Comparison of ENCODE assay signal across 20 cellular contexts in the genomic region with DNA sequence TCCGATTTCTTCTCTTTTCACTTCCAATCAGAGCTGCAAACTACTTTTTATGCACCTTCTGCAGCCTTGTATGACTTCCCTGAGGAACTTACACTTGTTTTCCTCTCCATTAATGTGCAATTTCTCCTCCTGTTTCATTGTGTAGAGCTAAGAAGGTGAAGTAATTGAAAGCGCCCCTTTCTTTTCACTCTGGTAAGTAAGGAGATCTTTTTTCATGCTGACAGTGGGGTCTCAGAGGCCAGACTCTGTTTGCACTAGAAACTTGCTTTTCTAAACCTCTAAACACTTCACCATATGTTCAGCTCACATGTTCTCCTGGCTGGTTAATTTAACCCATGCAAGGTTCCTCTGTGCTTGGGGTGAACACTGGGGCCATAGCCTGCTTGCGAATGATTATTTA.
A peak's percentile ranks its signal among the peaks of the same experiment; 100 is the strongest.
DNase-seq lines count a peak whose midpoint lies in the region; ATAC-seq and TF ChIP-seq lines count a peak whose summit lies in the region.
"Had no signal": no experiment of that assay in that cellular context is flagged by ENCODE, and none has a peak within 500 bp of the region (broad histone marks: within the 10 kb centered on the region; RNA-seq: fewer than 3 reads in every experiment).

No MANE protein-coding gene starts in this region.

- DNase-seq in H9 = no peak
- peak; percentile 89 for DNase-seq in NCI-H2171 (lab: John Stamatoyannopoulos, UW)
- peak; percentile 8 for DNase-seq in NCI-H82 treated with DMSO at 0.1 percent for 48 hours (lab: John Stamatoyannopoulos, UW; ENCODE audit: unreplicated experiment)
- DNase-seq in nephron progenitor cell = peak; percentile 46
- no peak for DNase-seq in upper lobe of left lung
- no peak for DNase-seq in heart left ventricle
- DNase-seq in CD4-positive, alpha-beta T cell = no peak
- no peak for DNase-seq in iPS-NIHi7 (ENCODE audit: extremely low spot score)
- DNase-seq: ACHN; CD4-positive, alpha-beta memory T cell; EL; GOT3; HFFc6; MG63; NCI-H1436; NCI-H526 treated with DMSO at 0.1 percent for 48 hours; Right ventricle myocardium superior had no signal

- H3K4me3 Mint-ChIP-seq in H9 (no peak overlapping the region), nephron progenitor cell (peak overlapping the region; percentile 70)
- H3K4me3 Mint-ChIP-seq in CD4-positive, alpha-beta T cell = no peak overlapping the region
- H3K4me3 Mint-ChIP-seq: B cell; CD4-positive, alpha-beta memory T cell; HFFc6 had no signal

- H3K9me3 Mint-ChIP-seq in H9 (no peaks in the 10 kb centered on the region), nephron progenitor cell (peaks cover 1% of the 10 kb centered on the region)
- no peaks in the 10 kb centered on the region for H3K9me3 Mint-ChIP-seq in CD4-positive, alpha-beta T cell

- TF ChIP-seq CTCF in H9 (conservative IDR thresholded peaks at IDR 0.05) (no peak), nephron progenitor cell (IDR thresholded peaks at IDR 0.05) (no peak), upper lobe of left lung (IDR thresholded peaks at IDR 0.05) (no peak), heart left ventricle (IDR thresholded peaks at IDR 0.05) (no peak)
- no peak for TF ChIP-seq CTCF in CD4-positive, alpha-beta T cell (IDR thresholded peaks at IDR 0.05)

- no peak overlapping the region for H3K4ac ChIP-seq in H9 (ENCODE audit: low read depth, low read length)

- whole genome bisulfite sequencing in H9 (ENCODE audit: extremely low coverage, insufficient read length, low lambda C conversion rate) = no CpG with 5 or more reads among the region's 3 CpGs
- 45% methylated on average over 3 of the region's 3 CpGs for WGBS in upper lobe of left lung, 2 donors
- 47 to 56% (median 53%) methylated on average over 3 of the region's 3 CpGs for WGBS in heart left ventricle, 4 donors

- TF ChIP-seq EP300 in upper lobe of left lung (IDR thresholded peaks at IDR 0.05) = no peak

- H3K18ac ChIP-seq in H9 (ENCODE audit: insufficient read length, low read depth, low read length) = no peak overlapping the region

- no peak overlapping the region for H2BK20ac ChIP-seq in H9 (ENCODE audit: low read depth, low read length, poor library complexity, severe bottlenecking)

- no peaks in the 10 kb centered on the region for H3K27me3 Mint-ChIP-seq in H9 (ENCODE audit: low read depth)
- H3K27me3 Mint-ChIP-seq in nephron progenitor cell (ENCODE audit: low read depth, poor library complexity) = no peaks in the 10 kb centered on the region
- H3K27me3 Mint-ChIP-seq in CD4-positive, alpha-beta T cell = peaks cover 30% of the 10 kb centered on the region

- no peak overlapping the region for H2BK15ac ChIP-seq in H9 (ENCODE audit: low read depth, low read length)

- H3K27ac ChIP-seq in H9 (ENCODE audit: insufficient read length, low read depth, low read length) (no peak overlapping the region), upper lobe of left lung (no peak overlapping the region), heart left ventricle (no peak overlapping the region)
- no peak overlapping the region for H3K27ac ChIP-seq in CD4-positive, alpha-beta T cell (ENCODE audit: low read depth, low read length)

- no peak overlapping the region for H3K56ac ChIP-seq in H9 (ENCODE audit: insufficient read length, low read depth, low read length)

- no peak overlapping the region for H2BK120ac ChIP-seq in H9 (ENCODE audit: low read depth, low read length, poor library complexity, severe bottlenecking)

- H4K20me1 ChIP-seq in H9 (ENCODE audit: control insufficient read depth, insufficient read depth, insufficient read length) = no peaks in the 10 kb centered on the region

- no peaks in the 10 kb centered on the region for H3K36me3 Mint-ChIP-seq in H9 (ENCODE audit: insufficient read depth in 1 of 3, low read depth in 3 of 3)
- H3K36me3 Mint-ChIP-seq in nephron progenitor cell (ENCODE audit: low read depth) = no peaks in the 10 kb centered on the region
- H3K36me3 Mint-ChIP-seq in CD4-positive, alpha-beta T cell (ENCODE audit: low read depth) = no peaks in the 10 kb centered on the region
- H3K36me3 Mint-ChIP-seq: CD4-positive, alpha-beta memory T cell had no signal

- H3K4me3 ChIP-seq in upper lobe of left lung (no peak overlapping the region), heart left ventricle (no peak overlapping the region)
- H3K4me3 ChIP-seq: MG63 had no signal

- no peak overlapping the region for H3T11ph ChIP-seq in H9 (ENCODE audit: low read length)

- ATAC-seq in upper lobe of left lung (ENCODE audit: low FRiP score in 2 of 2) (no peak), heart left ventricle (no peak)
- ATAC-seq in CD4-positive, alpha-beta T cell (ENCODE audit: poor library complexity) = no peak
- ATAC-seq: Panc1, SK-N-SH treated with all-trans-retinoic acid at 6 μM for 48 hours had no signal

- no peak overlapping the region for H2BK5ac ChIP-seq in H9 (ENCODE audit: insufficient read length, low read length)

- CTCF ChIA-PET in CD4-positive, alpha-beta T cell (lab: Charles Lee) = interaction anchor here (0.6 kb wide), 1 partner anchor 28 kb away, joined by 3 read pairs; no protein-coding TSS in a partner anchor

- no peak overlapping the region for H2AK5ac ChIP-seq in H9 (ENCODE audit: insufficient read length, low read length)

- H2BK12ac ChIP-seq in H9 (ENCODE audit: insufficient read length, low read depth, low read length) = no peak overlapping the region

- H3K27ac Mint-ChIP-seq in H9 (peak overlapping the region in 2 of 3 experiments; percentile 42 to 73; a peak in 3 of 7 replicates), nephron progenitor cell (peak overlapping the region; percentile 93)
- no peak overlapping the region for H3K27ac Mint-ChIP-seq in CD4-positive, alpha-beta T cell
- H3K27ac Mint-ChIP-seq: B cell; CD4-positive, alpha-beta memory T cell; HFFc6 had no signal

- H3K9me3 ChIP-seq in H9 (ENCODE audit: control insufficient read depth, low read depth, low read length) (no peaks in the 10 kb centered on the region), upper lobe of left lung (no peaks in the 10 kb centered on the region), heart left ventricle (no peaks in the 10 kb centered on the region)
- no peaks in the 10 kb centered on the region for H3K9me3 ChIP-seq in CD4-positive, alpha-beta T cell (ENCODE audit: control insufficient read depth, low read length)
- H3K9me3 ChIP-seq: MG63 had no signal

- H3K4me1 Mint-ChIP-seq in H9 (peaks cover 14 to 24% of the 10 kb centered on the region in 2 experiments), nephron progenitor cell (peaks cover 68% of the 10 kb centered on the region)
- H3K4me1 Mint-ChIP-seq in CD4-positive, alpha-beta T cell (ENCODE audit: low read depth) = no peaks in the 10 kb centered on the region
- H3K4me1 Mint-ChIP-seq: B cell; CD4-positive, alpha-beta memory T cell had no signal

- no peak overlapping the region for H4K91ac ChIP-seq in H9 (ENCODE audit: insufficient read length, low read depth, low read length)

- POLR2A ChIA-PET in CD4-positive, alpha-beta T cell (lab: Charles Lee) = no interaction called here

- TF ChIP-seq POLR2A in upper lobe of left lung (IDR thresholded peaks at IDR 0.05) (no peak), heart left ventricle (IDR thresholded peaks at IDR 0.05) (no peak)

- H3K23ac ChIP-seq in H9 (ENCODE audit: insufficient read length, low read depth, low read length) = no peak overlapping the region

- no peak overlapping the region for H4K5ac ChIP-seq in H9 (ENCODE audit: insufficient read length, low read depth, low read length)

- H3K4me2 ChIP-seq in H9 (ENCODE audit: insufficient read depth, insufficient read length, low read length) = no peak overlapping the region

- intact Hi-C loops in heart left ventricle (cut with DNase I) = no loop called here
- intact Hi-C loops in CD4-positive, alpha-beta T cell (cut with DNase I, micrococcal nuclease) = no loop called here

- no peak overlapping the region for H3K9ac ChIP-seq in H9 (ENCODE audit: extremely low read depth, insufficient read length, low read length)

- H3K14ac ChIP-seq in H9 (ENCODE audit: insufficient read depth, low read length) = no peak overlapping the region

- H3K27me3 ChIP-seq in H9 (ENCODE audit: insufficient read depth, low read length) (no peaks in the 10 kb centered on the region), upper lobe of left lung (no peaks in the 10 kb centered on the region), heart left ventricle (no peaks in the 10 kb centered on the region)
- H3K27me3 ChIP-seq in CD4-positive, alpha-beta T cell (ENCODE audit: control insufficient read depth, insufficient read depth, low read length) = no peaks in the 10 kb centered on the region
- H3K27me3 ChIP-seq: MG63 had no signal

- H4K8ac ChIP-seq in H9 (replicated peaks; ENCODE audit: insufficient read length, low read depth, low read length) = no peak overlapping the region

- no peak overlapping the region for H2AFZ ChIP-seq in H9 (ENCODE audit: low read length)

- no peaks in the 10 kb centered on the region for H3K79me1 ChIP-seq in H9 (ENCODE audit: insufficient read depth, low read depth, low read length, poor library complexity, severe bottlenecking)

- H3K23me2 ChIP-seq in H9 (ENCODE audit: insufficient read length, low read depth, low read length, poor library complexity, severe bottlenecking) = no peaks in the 10 kb centered on the region

- H3K36me3 ChIP-seq in upper lobe of left lung (no peaks in the 10 kb centered on the region), heart left ventricle (no peaks in the 10 kb centered on the region)
- H3K36me3 ChIP-seq: MG63 had no signal

- H3K4me1 ChIP-seq in H9 (ENCODE audit: insufficient read depth, low read length) (peaks cover 2% of the 10 kb centered on the region; the same call in 1 of the 2 replicates), upper lobe of left lung (no peaks in the 10 kb centered on the region), heart left ventricle (no peaks in the 10 kb centered on the region)

- H3K79me2 ChIP-seq in H9 (ENCODE audit: insufficient read depth, low read length) = no peaks in the 10 kb centered on the region

Comparison
In these comparisons a context has a peak if more than half of its experiments do, and no peak if none do; other contexts are left out.
1. DNase-seq: peak in NCI-H2171 (single experiment), NCI-H82 treated with DMSO at 0.1 percent for 48 hours (single experiment) and nephron progenitor cell (single experiment); none in H9 (single experiment), upper lobe of left lung (0 of 2), heart left ventricle (0 of 5), CD4-positive, alpha-beta T cell (0 of 10) and iPS-NIHi7 (single experiment).